ENCODE assay signal across 30 cellular contexts in the genomic region with DNA sequence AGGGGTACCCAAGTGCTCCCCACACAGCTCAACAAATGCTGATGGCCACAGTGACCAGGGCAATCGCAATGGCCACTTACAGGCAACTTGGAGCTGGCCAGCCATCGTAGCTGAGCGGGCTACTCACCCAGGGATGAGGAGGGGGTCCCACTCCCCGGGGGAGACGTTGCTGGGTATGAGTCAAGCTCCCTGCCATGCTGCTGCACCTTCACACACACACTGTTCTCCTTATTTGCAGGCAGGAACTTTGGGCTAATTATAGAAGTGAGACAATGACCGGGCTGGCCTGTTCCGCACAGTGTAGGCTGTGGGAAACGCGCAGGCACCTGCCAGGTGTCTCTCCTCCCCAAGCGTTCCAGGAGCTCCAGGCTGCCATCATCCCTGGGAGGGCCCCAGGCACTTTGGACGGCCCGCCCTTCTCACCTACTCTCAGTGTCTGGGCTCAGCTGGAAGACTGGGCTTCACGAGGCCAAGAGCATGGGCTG.
DNase-seq lines count a peak whose midpoint lies in the region; ATAC-seq and TF ChIP-seq lines count a peak whose summit lies in the region.
"Had no signal": no experiment of that assay in that cellular context is flagged by ENCODE, and none has a peak within 500 bp of the region (broad histone marks: within the 10 kb centered on the region; RNA-seq: fewer than 3 reads in every experiment).

No MANE protein-coding gene starts in this region.

- H3K4me2 ChIP-seq in neural progenitor cell: peak overlapping the region; percentile 42
- H3K4me2 ChIP-seq: BLaER1, smooth muscle cell had no signal

- no peaks in the 10 kb centered on the region for H3K36me3 ChIP-seq in heart right ventricle
- H3K36me3 ChIP-seq in neural progenitor cell: no peaks in the 10 kb centered on the region
- H3K36me3 ChIP-seq: adrenal gland, BLaER1, brain microvascular endothelial cell, colonic mucosa, esophagus muscularis mucosa, HAP-1, suprapubic skin had no signal

- no peaks in the 10 kb centered on the region for H3K36me3 Mint-ChIP-seq in neural progenitor cell
- no peaks in the 10 kb centered on the region for H3K36me3 Mint-ChIP-seq in activated T-cell treated with anti-CD3 and anti-CD28 coated beads, Interleukin-2, amount 50 U/mL, for 24 hours (ENCODE audit: low read depth)
- H3K36me3 Mint-ChIP-seq: stimulated activated memory B cell treated with anti-CD40 and anti-IgM and Interleukin-4, amounts not matched to agents 10 μg/mL and 1 μg/mL and 100 μg/mL, for 72 hours had no signal

- TF ChIP-seq CTCF in heart right ventricle (IDR thresholded peaks at IDR 0.05): no peak
- no peak for TF ChIP-seq CTCF in neural progenitor cell (IDR thresholded peaks at IDR 0.05)

- no peak overlapping the region for H3K4me3 Mint-ChIP-seq in neural progenitor cell
- no peak overlapping the region for H3K4me3 Mint-ChIP-seq in activated T-cell treated with anti-CD3 and anti-CD28 coated beads, Interleukin-2, amount 50 U/mL, for 24 hours
- H3K4me3 Mint-ChIP-seq: effector memory CD8-positive, alpha-beta T cell; stimulated activated memory B cell treated with anti-CD40 and anti-IgM and Interleukin-4, amounts not matched to agents 10 μg/mL and 1 μg/mL and 100 μg/mL, for 72 hours had no signal

- peaks cover 2 to 31% (median 10%) of the 10 kb centered on the region in 9 donors for H3K4me1 ChIP-seq in heart right ventricle
- H3K4me1 ChIP-seq in neural progenitor cell: peaks cover 9% of the 10 kb centered on the region
- H3K4me1 ChIP-seq: adrenal gland, BLaER1, colonic mucosa, psoas muscle, suprapubic skin had no signal

- peaks cover 27% of the 10 kb centered on the region for H3K4me1 Mint-ChIP-seq in neural progenitor cell
- H3K4me1 Mint-ChIP-seq in activated T-cell treated with anti-CD3 and anti-CD28 coated beads, Interleukin-2, amount 50 U/mL, for 24 hours (ENCODE audit: low read depth): no peaks in the 10 kb centered on the region
- H3K4me1 Mint-ChIP-seq: stimulated activated memory B cell treated with anti-CD40 and anti-IgM and Interleukin-4, amounts not matched to agents 10 μg/mL and 1 μg/mL and 100 μg/mL, for 72 hours had no signal

- H3K27ac Mint-ChIP-seq in neural progenitor cell: no peak overlapping the region
- no peak overlapping the region for H3K27ac Mint-ChIP-seq in activated T-cell treated with anti-CD3 and anti-CD28 coated beads, Interleukin-2, amount 50 U/mL, for 24 hours
- H3K27ac Mint-ChIP-seq: effector memory CD8-positive, alpha-beta T cell; stimulated activated memory B cell treated with anti-CD40 and anti-IgM and Interleukin-4, amounts not matched to agents 10 μg/mL and 1 μg/mL and 100 μg/mL, for 72 hours had no signal

- H3K79me2 ChIP-seq in neural progenitor cell (ENCODE audit: low read depth): no peaks in the 10 kb centered on the region

- H3K9me3 ChIP-seq in heart right ventricle (peaks cover 0 to 13% (median 4%) of the 10 kb centered on the region in 11 donors), neural progenitor cell (ENCODE audit: low read depth) (no peaks in the 10 kb centered on the region)
- H3K9me3 ChIP-seq: adrenal gland, colonic mucosa, mucosa of descending colon, psoas muscle had no signal

- H3K4me3 ChIP-seq in heart right ventricle (no peak overlapping the region), neural progenitor cell (no peak overlapping the region)
- H3K4me3 ChIP-seq: adrenal gland, BLaER1, colonic mucosa, esophagus muscularis mucosa, HAP-1, mucosa of descending colon, psoas muscle, smooth muscle cell, suprapubic skin had no signal

- peaks cover 6% of the 10 kb centered on the region for H3F3A ChIP-seq in neural progenitor cell (ENCODE audit: low read depth)

- DNase-seq in DMS153 (lab: John Stamatoyannopoulos, UW): peak; percentile 25
- DNase-seq in NCI-H345 (lab: John Stamatoyannopoulos, UW): peak; percentile 40
- no peak for DNase-seq in heart right ventricle
- no peak for DNase-seq in neural progenitor cell (ENCODE audit: low spot score)
- DNase-seq in stimulated activated CD4-positive, alpha-beta T cell treated with anti-CD3 and anti-CD28 coated beads, Interleukin-2, amount 100 ng/mL, for 24 hours: no peak
- no peak for DNase-seq in NCI-H226
- DNase-seq in activated T-cell treated with anti-CD3 and anti-CD28 coated beads, Interleukin-2, amount 50 U/mL, for 24 hours: no peak
- DNase-seq: activated naive CD4-positive, alpha-beta T cell; brain microvascular endothelial cell; colonic mucosa; effector memory CD8-positive, alpha-beta T cell; foreskin melanocyte; hippocampal formation; Karpas-422; MV-4-11; NCI-H187 treated with DMSO at 0.1 percent for 48 hours; NCI-H446 treated with DMSO at 0.1 percent for 48 hours; NK-92 treated with Interleukin-12 subunit alpha and Interleukin-12 subunit beta, amount 100 ng/mL, for 24 hours; psoas muscle; stimulated activated CD4-positive, alpha-beta T cell treated with anti-CD3 and anti-CD28 coated beads, Interleukin-2, amount 100 ng/mL, for 48 hours; T-helper 2 cell had no signal

- 55 to 57% methylated on average over 13 of the region's 13 CpGs for WGBS in heart right ventricle, 2 donors

- ATAC-seq in heart right ventricle (peak; percentile 46 to 90 (median 76)), GM21576 (IDR thresholded peaks at IDR 0.05; ENCODE audit: unreplicated experiment) (no peak)
- ATAC-seq: effector memory CD8-positive, alpha-beta T cell; mucosa of descending colon; stimulated activated memory B cell treated with anti-CD40 and anti-IgM and Interleukin-4, amounts not matched to agents 10 μg/mL and 1 μg/mL and 100 μg/mL, for 72 hours had no signal

- intact Hi-C loops in heart right ventricle (cut with DNase I): no loop called here

- no peak overlapping the region for H3K9ac ChIP-seq in neural progenitor cell
- H3K9ac ChIP-seq: BLaER1 had no signal

- H3K27ac ChIP-seq in heart right ventricle: no peak overlapping the region
- H3K27ac ChIP-seq in neural progenitor cell: no peak overlapping the region
- H3K27ac ChIP-seq: adrenal gland, BLaER1, brain microvascular endothelial cell, colonic mucosa, esophagus muscularis mucosa, psoas muscle, suprapubic skin had no signal

- no peak overlapping the region for H2AFZ ChIP-seq in neural progenitor cell (replicated peaks)

- peaks cover 5% of the 10 kb centered on the region for H3K27me3 Mint-ChIP-seq in neural progenitor cell (ENCODE audit: insufficient read depth, low read depth)
- peaks cover 21% of the 10 kb centered on the region for H3K27me3 Mint-ChIP-seq in activated T-cell treated with anti-CD3 and anti-CD28 coated beads, Interleukin-2, amount 50 U/mL, for 24 hours

- H3K27me3 ChIP-seq in heart right ventricle: peaks cover 0 to 7% (median 0%) of the 10 kb centered on the region in 7 donors
- no peaks in the 10 kb centered on the region for H3K27me3 ChIP-seq in neural progenitor cell
- H3K27me3 ChIP-seq: adrenal gland, BLaER1, brain microvascular endothelial cell, colonic mucosa had no signal

- H3K9me3 Mint-ChIP-seq in neural progenitor cell: peaks cover 13% of the 10 kb centered on the region
- H3K9me3 Mint-ChIP-seq in activated T-cell treated with anti-CD3 and anti-CD28 coated beads, Interleukin-2, amount 50 U/mL, for 24 hours: peaks cover 8% of the 10 kb centered on the region

- H4K20me1 ChIP-seq in neural progenitor cell (ENCODE audit: low read depth): no peaks in the 10 kb centered on the region
- H4K20me1 ChIP-seq: BLaER1 had no signal

Comparison
In these comparisons a context has a peak if more than half of its experiments do, and no peak if none do; other contexts are left out.
1. DNase-seq: peak in DMS153 (single experiment) and NCI-H345 (single experiment); none in heart right ventricle (0 of 2), neural progenitor cell (single experiment), stimulated activated CD4-positive, alpha-beta T cell treated with anti-CD3 and anti-CD28 coated beads, Interleukin-2, amount 100 ng/mL, for 24 hours (0 of 2), NCI-H226 (single experiment) and activated T-cell treated with anti-CD3 and anti-CD28 coated beads, Interleukin-2, amount 50 U/mL, for 24 hours (single experiment).